9 cellular contexts compared by ENCODE assay signal in genomic region chr12:13099066-13099909, GRCh38. TPM values are rescaled to one million over a fixed set of nuclear protein-coding genes. Genes with fewer than 3 reads are reported as not detected.
DNase-seq lines count a peak whose midpoint lies in the region; ATAC-seq lines count a peak whose summit lies in the region.
"Had no signal": no experiment of that assay in that cellular context is flagged by ENCODE, and none has a peak within 500 bp of the region (broad histone marks: within the 10 kb centered on the region; RNA-seq: fewer than 3 reads in every experiment).

No MANE protein-coding gene starts in this region.

- no peak for ATAC-seq in effector memory CD8-positive, alpha-beta T cell (replicated peaks)
- no peak for ATAC-seq in stimulated activated effector memory CD8-positive, alpha-beta T cell treated with anti-CD3 and anti-CD28 coated beads, Interleukin-12 subunit alpha, Interleukin-12 subunit beta, amount 100 ng/mL, for 72 hours
- no peak for ATAC-seq in GM21576 (IDR thresholded peaks at IDR 0.05; ENCODE audit: unreplicated experiment)
- no peak for ATAC-seq in HG03139 (IDR thresholded peaks at IDR 0.05; ENCODE audit: unreplicated experiment)

- H3K27ac Mint-ChIP-seq in effector memory CD8-positive, alpha-beta T cell: peak overlapping the region; percentile 86 to 97
- H3K27ac Mint-ChIP-seq in stimulated activated effector memory CD8-positive, alpha-beta T cell treated with anti-CD3 and anti-CD28 coated beads, Interleukin-12 subunit alpha, Interleukin-12 subunit beta, amount 100 ng/mL, for 72 hours: no peak overlapping the region

- no peaks in the 10 kb centered on the region for H3K27me3 ChIP-seq in rectal smooth muscle tissue (ENCODE audit: control insufficient read depth, insufficient read depth, low read length)

- H3K27me3 Mint-ChIP-seq in effector memory CD8-positive, alpha-beta T cell: peaks cover 4 to 11% of the 10 kb centered on the region in 2 donors

- peak overlapping the region in 1 of 2 donors; percentile 28 for H3K4me3 Mint-ChIP-seq in effector memory CD8-positive, alpha-beta T cell
- H3K4me3 Mint-ChIP-seq in stimulated activated effector memory CD8-positive, alpha-beta T cell treated with anti-CD3 and anti-CD28 coated beads, Interleukin-12 subunit alpha, Interleukin-12 subunit beta, amount 100 ng/mL, for 72 hours: no peak overlapping the region

- no peak overlapping the region for H3K4me3 ChIP-seq in rectal smooth muscle tissue (ENCODE audit: low read length)

- peaks cover 14% of the 10 kb centered on the region for H3K4me1 ChIP-seq in rectal smooth muscle tissue (ENCODE audit: control insufficient read depth, insufficient read depth, low read length)

- H3K9ac ChIP-seq in rectal smooth muscle tissue (ENCODE audit: low read length): no peak overlapping the region

- no peaks in the 10 kb centered on the region for H3K9me3 Mint-ChIP-seq in effector memory CD8-positive, alpha-beta T cell
- H3K9me3 Mint-ChIP-seq in stimulated activated effector memory CD8-positive, alpha-beta T cell treated with anti-CD3 and anti-CD28 coated beads, Interleukin-12 subunit alpha, Interleukin-12 subunit beta, amount 100 ng/mL, for 72 hours: no peaks in the 10 kb centered on the region

- peaks cover 13 to 25% of the 10 kb centered on the region in 2 donors for H3K4me1 Mint-ChIP-seq in effector memory CD8-positive, alpha-beta T cell (ENCODE audit: low read depth in 2 of 2)
- peaks cover 63% of the 10 kb centered on the region for H3K4me1 Mint-ChIP-seq in stimulated activated effector memory CD8-positive, alpha-beta T cell treated with anti-CD3 and anti-CD28 coated beads, Interleukin-12 subunit alpha, Interleukin-12 subunit beta, amount 100 ng/mL, for 72 hours

- in situ Hi-C loops in G401 (cut with HindIII; ENCODE audit: low sequenced_read_pairs): no loop called here

- H3K36me3 ChIP-seq in rectal smooth muscle tissue (ENCODE audit: control insufficient read depth, insufficient read depth, low read length): no peaks in the 10 kb centered on the region

- peak overlapping the region; percentile 22 for H3K27ac ChIP-seq in rectal smooth muscle tissue (ENCODE audit: low read depth, low read length)

- DNase-seq in G401 (ENCODE audit: low spot score) (peak; percentile 35), OCI-M1 (lab: John Stamatoyannopoulos, UW) (peak; percentile 78), midbrain (lab: John Stamatoyannopoulos, UW) (no peak)
- DNase-seq in effector memory CD8-positive, alpha-beta T cell: no peak
- no peak for DNase-seq in stimulated activated effector memory CD8-positive, alpha-beta T cell treated with anti-CD3 and anti-CD28 coated beads, Interleukin-12 subunit alpha, Interleukin-12 subunit beta, amount 100 ng/mL, for 72 hours (ENCODE audit: low spot score in 2 of 2)

- H3K36me3 Mint-ChIP-seq in effector memory CD8-positive, alpha-beta T cell (ENCODE audit: insufficient read depth): peaks cover 23% of the 10 kb centered on the region
- H3K36me3 Mint-ChIP-seq in stimulated activated effector memory CD8-positive, alpha-beta T cell treated with anti-CD3 and anti-CD28 coated beads, Interleukin-12 subunit alpha, Interleukin-12 subunit beta, amount 100 ng/mL, for 72 hours: peaks cover 6% of the 10 kb centered on the region

RNA-seq across cellular contexts. Expression of gene GSG1, which starts 4.2 kb away (rescaled TPM):
- total RNA-seq in G401 (2014; rRNA removed; shearing (Covaris generic)): 197 and 253 TPM in 2 replicates
- total RNA-seq: glomerular endothelial cell had no signal

RNA-seq across cellular contexts. Expression of gene FAM234B, which starts 55.1 kb away (rescaled TPM):
- total RNA-seq in G401 (2014; rRNA removed; shearing (Covaris generic)): 44.1 and 59.4 TPM in 2 replicates

Comparison
In these comparisons a context has a peak if more than half of its experiments do, and no peak if none do; other contexts are left out.
1. DNase-seq: peak in G401 (single experiment) and OCI-M1 (single experiment); none in effector memory CD8-positive, alpha-beta T cell (0 of 3), stimulated activated effector memory CD8-positive, alpha-beta T cell treated with anti-CD3 and anti-CD28 coated beads, Interleukin-12 subunit alpha, Interleukin-12 subunit beta, amount 100 ng/mL, for 72 hours (0 of 2) and midbrain (single experiment).